ENCODE assay signal across 30 cellular contexts in genomic region chr1:163155606-163156005, GRCh38.
"Had no signal": no experiment of that assay in that cellular context is flagged by ENCODE, and none has a peak within 500 bp of the region (broad histone marks: within the 10 kb centered on the region; RNA-seq: fewer than 3 reads in every experiment).

No MANE protein-coding gene starts in this region.

- H3K27me3 Mint-ChIP-seq: activated CD4-positive, alpha-beta memory T cell treated with anti-CD3 and anti-CD28 coated beads for 36 hours; activated CD4-positive, alpha-beta T cell treated with anti-CD3 and anti-CD28 coated beads for 36 hours; activated CD4-positive, alpha-beta T cell treated with anti-CD3 and anti-CD28 coated beads, Interleukin-2, amount 10 ng/mL, durations not matched to agents 24 days and 14 days; activated CD8-positive, alpha-beta memory T cell treated with anti-CD3 and anti-CD28 coated beads, Interleukin-2, amount 10 ng/mL, durations not matched to agents 7 days and 5 days; activated naive CD8-positive, alpha-beta T cell; activated T-cell treated with anti-CD3 and anti-CD28 coated beads, Interleukin-2, amount 50 U/mL, for 24 hours; activated T-helper 17 cell treated with anti-CD3 and anti-CD28 coated beads, Interleukin-2, amount 50 U/mL, for 72 hours; T-helper 17 cell had no signal

- H3K27me3 ChIP-seq: body of pancreas, colonic mucosa had no signal

- H3K36me3 Mint-ChIP-seq: activated CD8-positive, alpha-beta memory T cell treated with anti-CD3 and anti-CD28 coated beads, Interleukin-2, amount 10 ng/mL, durations not matched to agents 7 days and 5 days had no signal

- H3K27ac Mint-ChIP-seq: activated CD4-positive, alpha-beta memory T cell treated with anti-CD3 and anti-CD28 coated beads for 36 hours; activated CD4-positive, alpha-beta T cell treated with anti-CD3 and anti-CD28 coated beads for 36 hours; activated CD4-positive, alpha-beta T cell treated with anti-CD3 and anti-CD28 coated beads, Interleukin-2, amount 10 ng/mL, durations not matched to agents 24 days and 14 days; activated CD8-positive, alpha-beta memory T cell treated with anti-CD3 and anti-CD28 coated beads, Interleukin-2, amount 10 ng/mL, durations not matched to agents 7 days and 5 days; activated CD8-positive, alpha-beta T cell treated with anti-CD3 and anti-CD28 coated beads, Interleukin-2, amount 10 ng/mL, durations not matched to agents 7 days and 5 days; activated naive CD8-positive, alpha-beta T cell; activated T-cell treated with anti-CD3 and anti-CD28 coated beads, Interleukin-2, amount 50 U/mL, for 24 hours; activated T-helper 17 cell treated with anti-CD3 and anti-CD28 coated beads, Interleukin-2, amount 50 U/mL, for 72 hours; T-helper 17 cell; T-helper 2 cell treated with Interferon-gamma antibody and Interleukin-4, amounts not matched to agents 5 μg/mL and 100 μg/mL, for 36 hours had no signal

- H3K4me1 Mint-ChIP-seq: activated CD4-positive, alpha-beta T cell treated with anti-CD3 and anti-CD28 coated beads for 36 hours; activated CD4-positive, alpha-beta T cell treated with anti-CD3 and anti-CD28 coated beads, Interleukin-2, amount 10 ng/mL, durations not matched to agents 24 days and 14 days; activated CD8-positive, alpha-beta memory T cell treated with anti-CD3 and anti-CD28 coated beads, Interleukin-2, amount 10 ng/mL, durations not matched to agents 7 days and 5 days; activated T-helper 17 cell treated with anti-CD3 and anti-CD28 coated beads, Interleukin-2, amount 50 U/mL, for 72 hours; T-helper 17 cell had no signal

- H3K36me3 ChIP-seq: colonic mucosa, WERI-Rb-1 had no signal

- H3K9me3 Mint-ChIP-seq: activated CD4-positive, alpha-beta T cell treated with anti-CD3 and anti-CD28 coated beads, Interleukin-2, amount 10 ng/mL, durations not matched to agents 24 days and 14 days; T-helper 2 cell treated with Interferon-gamma antibody and Interleukin-4, amounts not matched to agents 5 μg/mL and 100 μg/mL, for 36 hours had no signal

- H3K4me3 Mint-ChIP-seq: activated CD4-positive, alpha-beta memory T cell treated with anti-CD3 and anti-CD28 coated beads for 36 hours; activated CD4-positive, alpha-beta T cell treated with anti-CD3 and anti-CD28 coated beads for 36 hours; activated CD4-positive, alpha-beta T cell treated with anti-CD3 and anti-CD28 coated beads, Interleukin-2, amount 10 ng/mL, durations not matched to agents 24 days and 14 days; activated CD8-positive, alpha-beta memory T cell treated with anti-CD3 and anti-CD28 coated beads, Interleukin-2, amount 10 ng/mL, durations not matched to agents 7 days and 5 days; activated CD8-positive, alpha-beta T cell treated with anti-CD3 and anti-CD28 coated beads, Interleukin-2, amount 10 ng/mL, durations not matched to agents 7 days and 5 days; activated naive CD8-positive, alpha-beta T cell; activated T-cell treated with anti-CD3 and anti-CD28 coated beads, Interleukin-2, amount 50 U/mL, for 24 hours; activated T-helper 17 cell treated with anti-CD3 and anti-CD28 coated beads, Interleukin-2, amount 50 U/mL, for 72 hours; T-helper 17 cell; T-helper 2 cell treated with Interferon-gamma antibody and Interleukin-4, amounts not matched to agents 5 μg/mL and 100 μg/mL, for 36 hours had no signal

- H3K27ac ChIP-seq: body of pancreas, colonic mucosa, WERI-Rb-1 had no signal

- ATAC-seq: activated CD4-positive, alpha-beta T cell treated with anti-CD3 and anti-CD28 coated beads for 36 hours; activated CD8-positive, alpha-beta memory T cell treated with anti-CD3 and anti-CD28 coated beads, Interleukin-2, amount 10 ng/mL, durations not matched to agents 7 days and 5 days; activated CD8-positive, alpha-beta T cell treated with anti-CD3 and anti-CD28 coated beads, Interleukin-2, amount 10 ng/mL, durations not matched to agents 7 days and 5 days; activated T-helper 17 cell treated with anti-CD3 and anti-CD28 coated beads, Interleukin-2, amount 50 U/mL, for 72 hours; body of pancreas; esophagus mucosa; T-helper 17 cell had no signal

- DNase-seq: activated CD4-positive, alpha-beta memory T cell treated with anti-CD3 and anti-CD28 coated beads for 36 hours; activated CD4-positive, alpha-beta T cell treated with anti-CD3 and anti-CD28 coated beads for 36 hours; activated CD4-positive, alpha-beta T cell treated with anti-CD3 and anti-CD28 coated beads, Interleukin-2, amount 10 ng/mL, durations not matched to agents 24 days and 14 days; activated CD4-positive, CD25-positive, alpha-beta regulatory T cell; activated CD4-positive, CD25-positive, alpha-beta regulatory T cell treated with anti-CD3 and anti-CD28 coated beads, Interleukin-2, amount 50 U/mL, for 72 hours; activated CD8-positive, alpha-beta memory T cell treated with anti-CD3 and anti-CD28 coated beads, Interleukin-2, amount 10 ng/mL, durations not matched to agents 7 days and 5 days; activated CD8-positive, alpha-beta memory T cell treated with anti-CD3 and anti-CD28 coated beads, Interleukin-2, amount 50 U/mL, for 4 hours; activated CD8-positive, alpha-beta T cell treated with anti-CD3 and anti-CD28 coated beads, Interleukin-2, amount 10 ng/mL, durations not matched to agents 7 days and 5 days; activated effector memory CD4-positive, alpha-beta T cell treated with Interleukin-2 at 50 U/mL for 16 hours; activated gamma-delta T cell treated with Interleukin-2 at 50 U/mL for 16 hours; activated naive CD4-positive, alpha-beta T cell treated with anti-CD3 and anti-CD28 coated beads, Interleukin-2, amount 50 U/mL, for 16 hours; activated naive CD4-positive, alpha-beta T cell treated with Interleukin-2 at 50 U/mL for 16 hours; activated T-cell treated with anti-CD3 and anti-CD28 coated beads, Interleukin-2, amount 50 U/mL, for 24 hours; amniotic stem cell; anterior cingulate cortex; body of pancreas; central memory CD4-positive, alpha-beta T cell; cerebellar nuclear complex; colonic mucosa; effector CD8-positive, alpha-beta T cell; foreskin fibroblast; head of caudate nucleus; T-helper 1 cell; T-helper 17 cell; T1000; WERI-Rb-1 had no signal

- H3K4me1 ChIP-seq: body of pancreas, colonic mucosa had no signal

- H3K4me3 ChIP-seq: body of pancreas, colonic mucosa had no signal

- H3K9me3 ChIP-seq: body of pancreas, colonic mucosa had no signal
